In genomic region chr10:6014241-6014761, GRCh38 we compare ENCODE assay signal across 8 cellular contexts. TPM values are rescaled to one million over a fixed set of nuclear protein-coding genes. Genes with fewer than 3 reads are reported as not detected.
DNase-seq lines count a peak whose midpoint lies in the region; ATAC-seq, FAIRE-seq and TF ChIP-seq lines count a peak whose summit lies in the region.

No MANE protein-coding gene starts in this region.

- H3K36me3 Mint-ChIP-seq in T-helper 17 cell (ENCODE audit: low read depth), result peaks cover 12% of the 10 kb centered on the region
- H3K36me3 Mint-ChIP-seq in stimulated activated memory B cell treated with anti-CD40 and anti-IgM and Interleukin-4, amounts not matched to agents 10 μg/mL and 1 μg/mL and 100 μg/mL, for 72 hours, result peaks cover 34% of the 10 kb centered on the region

- DNase-seq in 8988T (peak; percentile 32), GF-D8 (lab: John Stamatoyannopoulos, UW) (peak; percentile 26), T-helper 17 cell (peak in 2 of 3 donors; percentile 38 to 58), bronchial epithelial cell (ENCODE audit: low read depth) (peak; percentile 60), kidney glomerular epithelial cell (lab: John Stamatoyannopoulos, UW) (peak; percentile 22)

- peak; percentile 97 for ATAC-seq in T-helper 17 cell
- ATAC-seq in stimulated activated memory B cell treated with anti-CD40 and anti-IgM and Interleukin-4, amounts not matched to agents 10 μg/mL and 1 μg/mL and 100 μg/mL, for 72 hours, result peak; percentile 61
- no peak for ATAC-seq in HG03457 (IDR thresholded peaks at IDR 0.05; ENCODE audit: unreplicated experiment)

- peaks cover 4% of the 10 kb centered on the region for H3K9me3 Mint-ChIP-seq in stimulated activated memory B cell treated with anti-CD40 and anti-IgM and Interleukin-4, amounts not matched to agents 10 μg/mL and 1 μg/mL and 100 μg/mL, for 72 hours

- H3K9me3 ChIP-seq in T-helper 17 cell (ENCODE audit: control insufficient read depth, low read length, poor library complexity, severe bottlenecking), result no peaks in the 10 kb centered on the region

- FAIRE-seq in bronchial epithelial cell (lab: Jason Lieb, UNC), result no peak

- peak overlapping the region; percentile 96 for H3K27ac Mint-ChIP-seq in T-helper 17 cell
- H3K27ac Mint-ChIP-seq in stimulated activated memory B cell treated with anti-CD40 and anti-IgM and Interleukin-4, amounts not matched to agents 10 μg/mL and 1 μg/mL and 100 μg/mL, for 72 hours, result peak overlapping the region; percentile 75

- H3K4me3 ChIP-seq in bronchial epithelial cell (ENCODE audit: low read depth, low read length), result no peak overlapping the region

- peaks cover 5% of the 10 kb centered on the region for H3K27me3 ChIP-seq in bronchial epithelial cell (ENCODE audit: control insufficient read depth, insufficient read depth, low read length)

- H3K27me3 Mint-ChIP-seq in T-helper 17 cell, result no peaks in the 10 kb centered on the region
- no peaks in the 10 kb centered on the region for H3K27me3 Mint-ChIP-seq in stimulated activated memory B cell treated with anti-CD40 and anti-IgM and Interleukin-4, amounts not matched to agents 10 μg/mL and 1 μg/mL and 100 μg/mL, for 72 hours

- TF ChIP-seq EP300 in Ishikawa (IDR thresholded peaks at IDR 0.05; ENCODE audit: borderline replicate concordance), result no peak

- H3K36me3 ChIP-seq in bronchial epithelial cell (ENCODE audit: control insufficient read depth, insufficient read depth, low read length), result no peaks in the 10 kb centered on the region

- TF ChIP-seq RAD21 in Ishikawa (IDR thresholded peaks at IDR 0.05; ENCODE audit: low read depth), result peak; percentile 63

- peaks cover 25% of the 10 kb centered on the region for H3K4me1 Mint-ChIP-seq in T-helper 17 cell
- H3K4me1 Mint-ChIP-seq in stimulated activated memory B cell treated with anti-CD40 and anti-IgM and Interleukin-4, amounts not matched to agents 10 μg/mL and 1 μg/mL and 100 μg/mL, for 72 hours, result peaks cover 34% of the 10 kb centered on the region

- no peak overlapping the region for H3K4me3 Mint-ChIP-seq in T-helper 17 cell
- H3K4me3 Mint-ChIP-seq in stimulated activated memory B cell treated with anti-CD40 and anti-IgM and Interleukin-4, amounts not matched to agents 10 μg/mL and 1 μg/mL and 100 μg/mL, for 72 hours, result no peak overlapping the region

- TF ChIP-seq CTCF in bronchial epithelial cell (IDR thresholded peaks at IDR 0.05; ENCODE audit: insufficient read depth, low read length, severe bottlenecking), result peak; percentile 70

TF ChIP-seq in Ishikawa, 13 proteins besides CTCF, POLR2A, EP300 and RAD21:
- no peak for TF ChIP-seq MAX (IDR thresholded peaks at IDR 0.05)
- TF ChIP-seq USF1 (IDR thresholded peaks at IDR 0.05), result no peak
- no peak for TF ChIP-seq TCF12 (IDR thresholded peaks at IDR 0.05; ENCODE audit: low read depth)
- TF ChIP-seq FOXM1 (IDR thresholded peaks at IDR 0.05; ENCODE audit: borderline replicate concordance, low read depth), result no peak

RNA-seq across cellular contexts. Expression of gene IL15RA, which starts 37.0 kb away (rescaled TPM):
- total RNA-seq in T-helper 17 cell (10 to 100 TPM; 12.6 to 13.0 TPM), bronchial epithelial cell (0.51 and 0.79 TPM in 2 replicates)

RNA-seq across cellular contexts. Expression of gene IL2RA, which starts 47.9 kb away (rescaled TPM):
- total RNA-seq in T-helper 17 cell (10 to 100 TPM; 51.7 to 59.2 TPM), bronchial epithelial cell (not detected in 2 replicates)

Comparison
In these comparisons a context has a peak if more than half of its experiments do, and no peak if none do; other contexts are left out.
1. RNA of gene IL2RA, which starts 47.9 kb away (total RNA-seq): 51.7 to 59.2 TPM in T-helper 17 cell; not detected in bronchial epithelial cell; every median in the first group is over 10 times any median in the second.
2. Peak in every context shown above with its lines, with median percentiles within 50 percentile points of each other: DNase-seq.